ENCODE assay signal across 31 cellular contexts in the genomic region with DNA sequence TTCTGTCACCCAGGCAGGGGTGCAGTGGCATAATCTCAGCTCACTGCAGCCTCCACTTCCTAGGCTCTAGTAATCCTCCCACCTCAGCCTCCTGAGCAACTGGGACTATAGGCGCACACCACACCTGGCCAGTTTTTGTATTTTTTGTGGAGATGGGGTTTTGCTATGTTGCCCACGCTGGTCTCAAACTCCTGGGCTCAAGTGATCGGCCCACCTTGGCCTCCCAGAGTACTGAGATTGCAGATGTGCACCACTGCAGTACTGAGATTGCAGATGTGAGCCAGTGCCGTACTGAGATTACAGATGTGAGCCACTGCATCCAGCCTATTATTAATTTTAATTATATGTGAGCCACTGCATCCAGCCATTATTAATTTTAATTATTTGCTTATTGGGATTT.
"Had no signal": no experiment of that assay in that cellular context is flagged by ENCODE, and none has a peak within 500 bp of the region (broad histone marks: within the 10 kb centered on the region; RNA-seq: fewer than 3 reads in every experiment).

No MANE protein-coding gene starts in this region.

- H3K4me2 ChIP-seq: neural progenitor cell, smooth muscle cell had no signal

- H3K27me3 ChIP-seq: neural progenitor cell, ovary, spleen, suprapubic skin, testis, tibial artery, transverse colon, upper lobe of left lung, vagina had no signal

- H3K4me1 ChIP-seq: neural progenitor cell had no signal

- H3K27ac ChIP-seq: neural progenitor cell, ovary, parathyroid adenoma, psoas muscle, skin epidermis, spleen, suprapubic skin, testis, tibial artery, transverse colon, upper lobe of left lung, vagina had no signal

- DNase-seq: naive thymus-derived CD4-positive, alpha-beta T cell; natural killer cell; occipital lobe; ovary; posterior cingulate gyrus; psoas muscle; spleen; stimulated activated CD4-positive, alpha-beta T cell treated with anti-CD3 and anti-CD28 coated beads, Interleukin-12 subunit alpha, Interleukin-12 subunit beta, amount 100 ng/mL, for 4 hours; stimulated activated CD4-positive, alpha-beta T cell treated with anti-CD3 and anti-CD28 coated beads, Interleukin-1b, Interleukin-23, amount 100 ng/mL, for 48 hours; stimulated activated CD4-positive, alpha-beta T cell treated with anti-CD3 and anti-CD28 coated beads, Interleukin-4, amount 100 ng/mL, for 1 hour; stimulated activated CD4-positive, alpha-beta T cell treated with anti-CD3 and anti-CD28 coated beads, Interleukin-4, amount 100 ng/mL, for 4 hours; stimulated activated CD8-positive, alpha-beta memory T cell treated with anti-CD3 and anti-CD28 coated beads, Interleukin-4, amount 100 ng/mL, for 48 hours; stimulated activated naive CD4-positive, alpha-beta T cell; stimulated activated naive CD8-positive, alpha-beta T cell treated with anti-CD3 and anti-CD28 coated beads, Interleukin-15, amount 100 ng/mL, for 72 hours; stimulated activated naive CD8-positive, alpha-beta T cell treated with anti-CD3 and anti-CD28 coated beads, Interleukin-15, Interleukin-2, amounts not matched to agents 100 U/mL and 50 U/mL, for 24 hours; substantia nigra; testis; tibial artery; transverse colon; upper lobe of left lung had no signal

- H3K4me3 Mint-ChIP-seq: natural killer cell; nephron; neural progenitor cell; stimulated activated naive CD8-positive, alpha-beta T cell treated with anti-CD3 and anti-CD28 coated beads, Interleukin-15, amount 100 ng/mL, for 72 hours had no signal

- ATAC-seq: naive thymus-derived CD4-positive, alpha-beta T cell; natural killer cell; psoas muscle; right cardiac atrium; sciatic nerve; stimulated activated naive CD8-positive, alpha-beta T cell treated with anti-CD3 and anti-CD28 coated beads, Interleukin-15, amount 100 ng/mL, for 72 hours; stimulated activated naive CD8-positive, alpha-beta T cell treated with anti-CD3 and anti-CD28 coated beads, Interleukin-15, Interleukin-2, amounts not matched to agents 100 U/mL and 50 U/mL, for 24 hours had no signal

- FAIRE-seq: urothelium cell line had no signal

- H3K9me3 ChIP-seq: ovary, psoas muscle, spleen, suprapubic skin, testis, tibial artery, transverse colon, upper lobe of left lung, vagina had no signal

- H3K27me3 Mint-ChIP-seq: naive thymus-derived CD4-positive, alpha-beta T cell; progenitor cell of endocrine pancreas; stimulated activated naive CD8-positive, alpha-beta T cell treated with anti-CD3 and anti-CD28 coated beads, Interleukin-15, amount 100 ng/mL, for 72 hours had no signal

- H2AFZ ChIP-seq: neural progenitor cell, parathyroid adenoma had no signal

- H3K9me3 Mint-ChIP-seq: naive thymus-derived CD4-positive, alpha-beta T cell; natural killer cell; nephron; neural progenitor cell; stimulated activated naive CD8-positive, alpha-beta T cell treated with anti-CD3 and anti-CD28 coated beads, Interleukin-15, amount 100 ng/mL, for 72 hours had no signal

- H3K36me3 Mint-ChIP-seq: natural killer cell had no signal

- H3K36me3 ChIP-seq: neural progenitor cell, ovary, transverse colon, vagina had no signal

- H3K4me3 ChIP-seq: neural progenitor cell, ovary, psoas muscle, skin epidermis, smooth muscle cell, spleen, suprapubic skin, testis, tibial artery, transverse colon, upper lobe of left lung, vagina had no signal

- H3K27ac Mint-ChIP-seq: natural killer cell; nephron; neural progenitor cell; progenitor cell of endocrine pancreas; stimulated activated naive CD8-positive, alpha-beta T cell treated with anti-CD3 and anti-CD28 coated beads, Interleukin-15, amount 100 ng/mL, for 72 hours had no signal

- H3K9ac ChIP-seq: neural progenitor cell, parathyroid adenoma had no signal
